In the genomic region with DNA sequence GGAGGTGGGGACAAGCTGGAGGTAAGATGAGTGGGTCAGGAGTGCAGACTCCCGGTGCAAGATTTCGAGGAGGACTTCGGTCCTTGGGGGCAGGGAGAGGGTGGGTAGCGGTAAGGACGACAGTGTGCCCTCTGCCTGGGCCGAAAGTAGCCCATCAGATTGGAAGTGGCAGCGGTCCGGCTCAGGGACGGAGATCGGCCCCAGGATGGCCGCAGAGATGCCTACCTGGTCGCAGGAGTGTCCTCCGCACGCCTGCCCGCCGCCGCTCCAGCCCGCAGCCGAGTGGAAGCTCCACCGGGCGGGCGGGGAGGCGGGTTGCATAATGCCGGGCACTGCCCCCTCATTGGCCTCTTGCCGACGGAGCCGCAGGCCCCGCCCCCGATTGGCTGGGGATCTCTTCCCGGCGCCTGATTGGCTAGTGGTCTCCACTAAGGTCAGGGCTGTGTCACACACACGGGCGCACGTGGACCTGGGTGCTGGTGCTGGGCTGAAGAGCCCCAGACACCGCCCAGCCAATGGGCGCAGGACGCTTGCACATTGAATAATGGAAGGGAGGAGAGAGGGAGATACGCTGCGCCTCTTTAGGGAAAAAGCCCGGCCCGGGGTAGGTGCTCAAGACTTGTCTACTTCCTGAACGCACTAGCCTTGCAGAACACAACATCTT, we compare ENCODE assay signal across 7 cellular contexts. TPM values are rescaled to one million over a fixed set of nuclear protein-coding genes. Genes with fewer than 3 reads are reported as not detected.
A peak's percentile ranks its signal among the peaks of the same experiment; 100 is the strongest.
DNase-seq lines count a peak whose midpoint lies in the region; ATAC-seq and TF ChIP-seq lines count a peak whose summit lies in the region.

Gene PER1, minus strand, starts transcription at position 293 of the 664 bp plus-strand sequence. CDS start 1,698 bp downstream, outside the sequence.

- H3K27me3 Mint-ChIP-seq in T-helper 1 cell treated with Interleukin-12 subunit alpha and Interleukin-12 subunit beta and Interleukin-4 antibody, amounts not matched to agents 30 μg/mL and 1 μg/mL, for 36 hours (ENCODE audit: low read depth), result no peaks in the 10 kb centered on the region
- H3K27me3 Mint-ChIP-seq in type B pancreatic cell, result peaks cover 4% of the 10 kb centered on the region

- H3K27ac ChIP-seq in heart right ventricle, result peak within 1 kb of the TSS; percentile 97 to 100 (median 100)

- H3K4me1 Mint-ChIP-seq in T-helper 1 cell treated with Interleukin-12 subunit alpha and Interleukin-12 subunit beta and Interleukin-4 antibody, amounts not matched to agents 30 μg/mL and 1 μg/mL, for 36 hours (ENCODE audit: low read depth), result peaks cover 35% of the 10 kb centered on the region
- peaks cover 21% of the 10 kb centered on the region for H3K4me1 Mint-ChIP-seq in type B pancreatic cell (ENCODE audit: unreplicated experiment)

- no peaks in the 10 kb centered on the region for H3K9me3 ChIP-seq in heart right ventricle

- peaks cover 20% of the 10 kb centered on the region for H3K36me3 Mint-ChIP-seq in T-helper 1 cell treated with Interleukin-12 subunit alpha and Interleukin-12 subunit beta and Interleukin-4 antibody, amounts not matched to agents 30 μg/mL and 1 μg/mL, for 36 hours (ENCODE audit: low read depth)
- no peaks in the 10 kb centered on the region for H3K36me3 Mint-ChIP-seq in type B pancreatic cell

- no peaks in the 10 kb centered on the region for H3K9me3 Mint-ChIP-seq in T-helper 1 cell treated with Interleukin-12 subunit alpha and Interleukin-12 subunit beta and Interleukin-4 antibody, amounts not matched to agents 30 μg/mL and 1 μg/mL, for 36 hours
- no peaks in the 10 kb centered on the region for H3K9me3 Mint-ChIP-seq in type B pancreatic cell

- no peak for TF ChIP-seq CTCF in heart right ventricle (IDR thresholded peaks at IDR 0.05)
- no peak for TF ChIP-seq CTCF in type B pancreatic cell (conservative IDR thresholded peaks at IDR 0.05)

- intact Hi-C loops in heart right ventricle (cut with DNase I), result loop anchor here in 4 of 10 donors (5.0 to 10.0 kb wide), 4 partner anchors 297 to 317 kb away; partner anchors contain the start of genes CYB5D1 (in 1 of the 4), KDM6B (in 1 of the 4), NAA38 (in 1 of the 4) and TMEM88 (in 1 of the 4)

- H3K27me3 ChIP-seq in heart right ventricle, result no peaks in the 10 kb centered on the region

- DNase-seq in NCI-H1105 treated with DMSO at 0.1 percent for 48 hours (lab: John Stamatoyannopoulos, UW) (peak; percentile 82), amniotic stem cell (lab: John Stamatoyannopoulos, UW) (peak; percentile 79), heart right ventricle (peak; percentile 96 to 98), pons (ENCODE audit: low spot score) (peak; percentile 91), type B pancreatic cell (ENCODE audit: extremely low spot score, unreplicated experiment) (peak; percentile 95)

- WGBS in heart right ventricle, 2 donors, result 1 to 2% methylated on average over 42 of the region's 42 CpGs

- ATAC-seq in GM18520 (IDR thresholded peaks at IDR 0.05; ENCODE audit: unreplicated experiment) (peak; percentile 30), heart right ventricle (peak; percentile 20 to 69 (median 53))

- peak within 1 kb of the TSS; percentile 53 to 96 (median 78) for H3K4me3 ChIP-seq in heart right ventricle

- peaks cover 32 to 75% (median 57%) of the 10 kb centered on the region in 9 donors for H3K4me1 ChIP-seq in heart right ventricle

- H3K36me3 ChIP-seq in heart right ventricle, result peaks cover 26 to 42% (median 35%) of the 10 kb centered on the region in 9 donors

- H3K27ac Mint-ChIP-seq in T-helper 1 cell treated with Interleukin-12 subunit alpha and Interleukin-12 subunit beta and Interleukin-4 antibody, amounts not matched to agents 30 μg/mL and 1 μg/mL, for 36 hours, result peak within 1 kb of the TSS; percentile 97
- H3K27ac Mint-ChIP-seq in type B pancreatic cell, result no peak within 1 kb of the TSS

- peak within 1 kb of the TSS; percentile 93 for H3K4me3 Mint-ChIP-seq in T-helper 1 cell treated with Interleukin-12 subunit alpha and Interleukin-12 subunit beta and Interleukin-4 antibody, amounts not matched to agents 30 μg/mL and 1 μg/mL, for 36 hours
- peak within 1 kb of the TSS; percentile 97 for H3K4me3 Mint-ChIP-seq in type B pancreatic cell

RNA-seq across cellular contexts. Expression of gene PER1, which starts in this region (rescaled TPM):
- total RNA-seq in heart right ventricle (100 to 1,000 TPM in 6 of 10 donors, 10 to 100 TPM in 4; 37.4 to 154 (median 112) TPM), type B pancreatic cell (ENCODE audit: low replicate concordance) (31.0 and 33.2 TPM in 2 replicates)
- 100 to 1,000 TPM; 112 to 135 TPM for polyA plus RNA-seq in heart right ventricle

Comparison
In these comparisons a context has a peak if more than half of its experiments do, and no peak if none do; other contexts are left out.
1. Peak in every context shown above with its lines: DNase-seq, ATAC-seq, H3K4me3 ChIP-seq and H3K27ac ChIP-seq.